In genomic region chr11:35619030-35619753, GRCh38 we compare ENCODE assay signal across 1 cellular context.
TF ChIP-seq lines count a peak whose summit lies in the region.

No MANE protein-coding gene starts in this region.

TF ChIP-seq in HepG2, 621 proteins besides CTCF, POLR2A, EP300 and RAD21 (continued from another document):
- TF ChIP-seq ZNF691 (CRISPR knock-in tag; IDR thresholded peaks at IDR 0.05; ENCODE audit: borderline replicate concordance, low read depth) (0 out of 2 replicates have a peak, but pooled peaks have one; percentile 25), ZBTB33 (CRISPR knock-in tag; IDR thresholded peaks at IDR 0.05) (peak; percentile 34; the same call in 1 of the 2 replicates), ZBTB2 (CRISPR knock-in tag; IDR thresholded peaks at IDR 0.05; ENCODE audit: low read depth) (0 out of 2 replicates have a peak, but pooled peaks have one; percentile 1), IKZF4 (CRISPR knock-in tag; IDR thresholded peaks at IDR 0.05; ENCODE audit: borderline replicate concordance, low read depth, not compliant biosample characterization) (peak; percentile 14), RNF2 (conservative IDR thresholded peaks at IDR 0.05; ENCODE audit: low read depth) (0 out of 2 replicates have a peak, but pooled peaks have one; percentile 12), ZNF782 (CRISPR knock-in tag; IDR thresholded peaks at IDR 0.05; ENCODE audit: borderline replicate concordance) (peak; percentile 57; the same call in 1 of the 2 replicates), ZNF777 (CRISPR knock-in tag; IDR thresholded peaks at IDR 0.05) (peak; percentile 13; the same call in 1 of the 2 replicates), AKNA (CRISPR knock-in tag; IDR thresholded peaks at IDR 0.05; ENCODE audit: borderline replicate concordance) (no peak), SP2 (CRISPR knock-in tag; IDR thresholded peaks at IDR 0.05) (0 out of 2 replicates have a peak, but pooled peaks have one; percentile 14), NR2C2 (CRISPR knock-in tag; IDR thresholded peaks at IDR 0.05; ENCODE audit: borderline replicate concordance) (0 out of 2 replicates have a peak, but pooled peaks have one; percentile 17), KDM6A (CRISPR knock-in tag; IDR thresholded peaks at IDR 0.05; ENCODE audit: low read depth) (no peak)
